17 cellular contexts compared by ENCODE assay signal in genomic region chr9:109629615-109630014, GRCh38.
DNase-seq lines count a peak whose midpoint lies in the region; ATAC-seq, FAIRE-seq and TF ChIP-seq lines count a peak whose summit lies in the region.
"Had no signal": no experiment of that assay in that cellular context is flagged by ENCODE, and none has a peak within 500 bp of the region (broad histone marks: within the 10 kb centered on the region; RNA-seq: fewer than 3 reads in every experiment).

No MANE protein-coding gene starts in this region.

- H3K4me1 ChIP-seq in HepG2 (ENCODE audit: insufficient read depth, low read length) (no peaks in the 10 kb centered on the region), right lobe of liver (no peaks in the 10 kb centered on the region), IMR-90 (ENCODE audit: control insufficient read depth, insufficient read depth, low read length) (no peaks in the 10 kb centered on the region), H1 (replicated peaks in 1 of 4; ENCODE audit: control insufficient read depth in 3 of 4, insufficient read depth in 4 of 4, low read length in 3 of 4) (no peaks in the 10 kb centered on the region)
- H3K4me1 ChIP-seq: A549, Caco-2 had no signal

- H3K9me3 ChIP-seq in HepG2 (ENCODE audit: low read length) (no peaks in the 10 kb centered on the region), right lobe of liver (no peaks in the 10 kb centered on the region), IMR-90 (ENCODE audit: control insufficient read depth, insufficient read depth, low read length) (no peaks in the 10 kb centered on the region), H1 (ENCODE audit: insufficient read depth in 2 of 2, low read depth in 1 of 2, low read length in 1 of 2) (no peaks in the 10 kb centered on the region)
- H3K9me3 ChIP-seq: A549, Caco-2 had no signal

- no peak for DNase-seq in HepG2 (ENCODE audit: low spot score)
- no peak for DNase-seq in right lobe of liver
- no peak for DNase-seq in IMR-90
- DNase-seq in NCI-H69 (lab: John Stamatoyannopoulos, UW), result peak; percentile 9
- DNase-seq in H1 (ENCODE audit: low read depth in 1 of 2, low spot score in 2 of 2), result no peak
- DNase-seq in hypothalamus (lab: John Stamatoyannopoulos, UW), result no peak
- no peak for DNase-seq in activated naive CD4-positive, alpha-beta T cell treated with anti-CD3 and anti-CD28 coated beads, Interleukin-2, amount 50 U/mL, for 72 hours (ENCODE audit: low spot score in 2 of 2)
- DNase-seq: AML-193; Caco-2; CD4-positive, alpha-beta T cell; GF-D8; H7 had no signal

- no peaks in the 10 kb centered on the region for H3K9me3 Mint-ChIP-seq in activated naive CD4-positive, alpha-beta T cell treated with anti-CD3 and anti-CD28 coated beads, Interleukin-2, amount 50 U/mL, for 72 hours

- H3K23ac ChIP-seq in IMR-90 (ENCODE audit: low read depth, low read length), result no peak overlapping the region
- H3K23ac ChIP-seq in H1 (ENCODE audit: insufficient read length), result no peak overlapping the region

- H3K4ac ChIP-seq in IMR-90 (ENCODE audit: low read depth, low read length) (no peak overlapping the region), H1 (replicated peaks; ENCODE audit: insufficient read length, low read depth, low read length) (no peak overlapping the region)

- H4K20me1 ChIP-seq in HepG2 (ENCODE audit: insufficient read depth, low read length) (no peaks in the 10 kb centered on the region), IMR-90 (ENCODE audit: insufficient read depth, low read length) (no peaks in the 10 kb centered on the region), H1 (replicated peaks in 1 of 2; ENCODE audit: control insufficient read depth in 1 of 2, insufficient read depth in 2 of 2, low read length in 2 of 2) (no peaks in the 10 kb centered on the region)

- in situ Hi-C loops in HepG2 (cut with HindIII; ENCODE audit: extremely low pct_ligation_motif_present, low pct_unique_long_range_greater_than_20kb) (no loop called here), IMR-90 (cut with MboI; ENCODE audit: low sequenced_read_pairs) (no loop called here)

- no peak overlapping the region for H2BK120ac ChIP-seq in IMR-90 (ENCODE audit: low read depth, low read length)
- no peak overlapping the region for H2BK120ac ChIP-seq in H1 (replicated peaks; ENCODE audit: low read depth, low read length)

- H3K9ac ChIP-seq in HepG2 (ENCODE audit: insufficient read depth, low read depth, low read length), result no peak overlapping the region
- no peak overlapping the region for H3K9ac ChIP-seq in IMR-90 (ENCODE audit: low read depth, low read length)
- no peak overlapping the region for H3K9ac ChIP-seq in H1 (replicated peaks in 1 of 4; ENCODE audit: extremely low read depth in 1 of 4, low read depth in 3 of 4, low read length in 3 of 4)

- intact Hi-C loops in HepG2 (cut with micrococcal nuclease; ENCODE audit: unreplicated experiment) (no loop called here), right lobe of liver (cut with DNase I) (no loop called here), IMR-90 (cut with micrococcal nuclease) (no loop called here)

- dilution Hi-C loops in IMR-90 (cut with HindIII; ENCODE audit: low sequenced_read_pairs, unreplicated experiment), result no loop called here

- 0% methylated on average over 1 of the region's 1 CpG for WGBS in HepG2 (ENCODE audit: low lambda C conversion rate)
- WGBS in right lobe of liver (ENCODE audit: insufficient coverage, low coverage, low lambda C conversion rate, missing lambda C conversion rate), result 58% methylated on average over 1 of the region's 1 CpG
- WGBS in IMR-90 (ENCODE audit: extremely low coverage in 2 of 2, insufficient read length in 1 of 2), 2 experiments, result 0% methylated on average over 1 of the region's 1 CpG; no CpG with 5 or more reads in 1 of the 2 experiments
- 90% methylated on average over 1 of the region's 1 CpG; no CpG with 5 or more reads in 1 of the 2 experiments for WGBS in H1 (ENCODE audit: extremely low coverage in 1 of 2, insufficient coverage in 1 of 2, insufficient read length in 1 of 2, insufficient replicate concordance in 2 of 2, low coverage in 1 of 2, low lambda C conversion rate in 2 of 2, missing lambda C conversion rate in 1 of 2), 2 experiments

- no peak overlapping the region for H3K27ac Mint-ChIP-seq in activated naive CD4-positive, alpha-beta T cell treated with anti-CD3 and anti-CD28 coated beads, Interleukin-2, amount 50 U/mL, for 72 hours
- H3K27ac Mint-ChIP-seq: CD4-positive, alpha-beta T cell; GM23338 had no signal

- H3K27ac ChIP-seq in HepG2 (ENCODE audit: extremely low read length, insufficient read depth, low read length) (no peak overlapping the region), right lobe of liver (no peak overlapping the region), IMR-90 (ENCODE audit: insufficient read depth, low read length) (no peak overlapping the region), H1 (ENCODE audit: low read depth, low read length) (no peak overlapping the region)
- H3K27ac ChIP-seq: A549, C4-2B had no signal

- no peaks in the 10 kb centered on the region for H3K9me1 ChIP-seq in IMR-90 (ENCODE audit: insufficient read depth, low read length)

- H4K8ac ChIP-seq in IMR-90 (ENCODE audit: low read depth in 2 of 2, low read length in 2 of 2) (no peak overlapping the region), H1 (ENCODE audit: extremely low read depth, insufficient read depth, low read length) (no peak overlapping the region)

- POLR2A ChIA-PET in HepG2 (lab: Yijun Ruan, JAX), result no interaction called here
- POLR2A ChIA-PET in IMR-90 (lab: Charles Lee; ENCODE audit: unreplicated experiment), result no interaction called here
- POLR2A ChIA-PET in H1 (lab: Charles Lee; ENCODE audit: partially characterized antibody), result no interaction called here

- H2BK20ac ChIP-seq in IMR-90 (ENCODE audit: low read depth, low read length) (no peak overlapping the region), H1 (ENCODE audit: low read length) (no peak overlapping the region)

- no peak for TF ChIP-seq POLR2A in HepG2 (IDR thresholded peaks at IDR 0.05; ENCODE audit: insufficient read depth in 1 of 2, low read depth in 2 of 2, low read length in 2 of 2)
- no peak for TF ChIP-seq POLR2A in right lobe of liver (IDR thresholded peaks at IDR 0.05)
- TF ChIP-seq POLR2A in IMR-90 (IDR thresholded peaks at IDR 0.05; ENCODE audit: low read depth, low read length), result no peak
- no peak for TF ChIP-seq POLR2A in H1 (IDR thresholded peaks at IDR 0.05; ENCODE audit: control extremely low read depth in 1 of 2, low read depth in 2 of 2, low read length in 2 of 2)

- H3K18ac ChIP-seq in IMR-90 (ENCODE audit: low read depth, low read length) (no peak overlapping the region), H1 (ENCODE audit: extremely low read depth, low read length) (no peak overlapping the region)

- no peak overlapping the region for H4K91ac ChIP-seq in IMR-90 (ENCODE audit: insufficient read depth, low read depth, low read length)
- no peak overlapping the region for H4K91ac ChIP-seq in H1 (replicated peaks; ENCODE audit: insufficient read length, low read length)

- H3K4me3 ChIP-seq in HepG2 (replicated peaks in 1 of 3; ENCODE audit: insufficient read depth in 1 of 3, low read depth in 2 of 3, low read length in 3 of 3), result no peak overlapping the region
- no peak overlapping the region for H3K4me3 ChIP-seq in right lobe of liver
- no peak overlapping the region for H3K4me3 ChIP-seq in IMR-90 (ENCODE audit: insufficient read depth, low read depth, low read length)
- no peak overlapping the region for H3K4me3 ChIP-seq in H1 (ENCODE audit: extremely low read depth in 1 of 4, insufficient read depth in 2 of 4, low read depth in 3 of 4, low read length in 4 of 4)
- H3K4me3 ChIP-seq: A549, GM23338 had no signal

- H2BK5ac ChIP-seq in IMR-90 (ENCODE audit: low read depth, low read length, poor library complexity, severe bottlenecking), result no peak overlapping the region
- no peak overlapping the region for H2BK5ac ChIP-seq in H1 (ENCODE audit: low read depth, low read length)

- H3K27me3 ChIP-seq in HepG2 (ENCODE audit: control insufficient read depth in 1 of 2, insufficient read depth in 2 of 2, low read length in 2 of 2), result no peaks in the 10 kb centered on the region
- H3K27me3 ChIP-seq in right lobe of liver, result no peaks in the 10 kb centered on the region
- peaks cover 27% of the 10 kb centered on the region for H3K27me3 ChIP-seq in IMR-90 (ENCODE audit: control insufficient read depth, insufficient read depth, low read length)
- no peaks in the 10 kb centered on the region for H3K27me3 ChIP-seq in H1 (replicated peaks in 1 of 4; ENCODE audit: control insufficient read depth in 3 of 4, extremely low read depth in 1 of 4, insufficient read depth in 3 of 4, low read length in 3 of 4)

- H4K5ac ChIP-seq in IMR-90 (ENCODE audit: low read depth, low read length), result no peak overlapping the region
- no peak overlapping the region for H4K5ac ChIP-seq in H1 (ENCODE audit: insufficient read length, low read depth, low read length)

- TF ChIP-seq RAD21 in HepG2 (CRISPR knock-in tag; IDR thresholded peaks at IDR 0.05) (no peak), IMR-90 (IDR thresholded peaks at IDR 0.05; ENCODE audit: low read length) (no peak), H1 (IDR thresholded peaks at IDR 0.05 in 1 of 2, conservative IDR thresholded peaks at IDR 0.05 in 1 of 2; ENCODE audit: low read depth in 2 of 2, low read length in 2 of 2) (no peak)

- H3K4me2 ChIP-seq in HepG2 (ENCODE audit: low read depth, low read length), result no peak overlapping the region
- no peak overlapping the region for H3K4me2 ChIP-seq in IMR-90 (ENCODE audit: low read depth, low read length)
- H3K4me2 ChIP-seq in H1 (ENCODE audit: insufficient read depth in 1 of 2, low read depth in 2 of 2, low read length in 2 of 2), result no peak overlapping the region
- H3K4me2 ChIP-seq: A549, GM23338 had no signal

- ATAC-seq in HepG2, result no peak
- no peak for ATAC-seq in right lobe of liver
- ATAC-seq in IMR-90 (ENCODE audit: low read depth), result no peak
- ATAC-seq in HG03521 (IDR thresholded peaks at IDR 0.05; ENCODE audit: unreplicated experiment), result no peak
- ATAC-seq in activated naive CD4-positive, alpha-beta T cell treated with anti-CD3 and anti-CD28 coated beads, Interleukin-2, amount 50 U/mL, for 72 hours, result no peak
- ATAC-seq: A549, GM23338 had no signal

- H2AK5ac ChIP-seq in IMR-90 (ENCODE audit: low read depth, low read length) (no peak overlapping the region), H1 (ENCODE audit: low read depth, low read length) (no peak overlapping the region)

- no peak overlapping the region for H2AFZ ChIP-seq in HepG2 (ENCODE audit: low read length)
- no peak overlapping the region for H2AFZ ChIP-seq in IMR-90 (replicated peaks; ENCODE audit: low read length, poor library complexity)
- no peak overlapping the region for H2AFZ ChIP-seq in H1 (ENCODE audit: low read length)
- H2AFZ ChIP-seq: GM23338 had no signal

- H3K36me3 ChIP-seq in HepG2 (replicated peaks in 1 of 2; ENCODE audit: control insufficient read depth in 1 of 2, insufficient read depth in 2 of 2, low read length in 2 of 2) (no peaks in the 10 kb centered on the region), right lobe of liver (no peaks in the 10 kb centered on the region), IMR-90 (ENCODE audit: control insufficient read depth, insufficient read depth, low read length) (no peaks in the 10 kb centered on the region), H1 (ENCODE audit: control insufficient read depth in 2 of 4, insufficient read depth in 4 of 4, low read length in 3 of 4) (no peaks in the 10 kb centered on the region)

- FAIRE-seq in HepG2 (lab: Jason Lieb, UNC), result no peak
- no peak for FAIRE-seq in H1 (lab: Jason Lieb, UNC)
- FAIRE-seq: A549, D721Med had no signal

- no peaks in the 10 kb centered on the region; the same call in 1 of the 2 replicates for H3K23me2 ChIP-seq in H1 (ENCODE audit: low read depth, low read length)

- no peak overlapping the region for H2BK12ac ChIP-seq in H1 (ENCODE audit: low read depth, low read length)

- H3K36me3 Mint-ChIP-seq in activated naive CD4-positive, alpha-beta T cell treated with anti-CD3 and anti-CD28 coated beads, Interleukin-2, amount 50 U/mL, for 72 hours, result no peaks in the 10 kb centered on the region

- no peak overlapping the region for H3K56ac ChIP-seq in IMR-90 (ENCODE audit: extremely low read depth, insufficient read depth, low read length)
- H3K56ac ChIP-seq in H1 (replicated peaks; ENCODE audit: insufficient read length, low read depth, low read length), result no peak overlapping the region

- H2BK15ac ChIP-seq in IMR-90 (ENCODE audit: low read depth, low read length), result no peak overlapping the region
- H2BK15ac ChIP-seq in H1 (ENCODE audit: low read length), result no peak overlapping the region

- H2AK9ac ChIP-seq in IMR-90 (replicated peaks; ENCODE audit: low read depth, low read length, poor library complexity), result no peak overlapping the region

- TF ChIP-seq EP300 in HepG2 (IDR thresholded peaks at IDR 0.05; ENCODE audit: low read depth in 2 of 2, low read length in 2 of 2) (no peak), HepG2 (CRISPR knock-in tag; IDR thresholded peaks at IDR 0.05; ENCODE audit: borderline replicate concordance) (no peak), H1 (IDR thresholded peaks at IDR 0.05; ENCODE audit: borderline replicate concordance in 1 of 2, low read depth in 2 of 2, low read length in 2 of 2) (no peak)

- H3K79me1 ChIP-seq in IMR-90 (ENCODE audit: low read depth in 1 of 2, low read length in 2 of 2), result no peaks in the 10 kb centered on the region
- H3K79me1 ChIP-seq in H1 (ENCODE audit: low read depth, low read length), result no peaks in the 10 kb centered on the region; the same call in 1 of the 2 replicates

- H3K14ac ChIP-seq in IMR-90 (replicated peaks; ENCODE audit: low read depth, low read length) (no peak overlapping the region), H1 (ENCODE audit: insufficient read length) (no peak overlapping the region)

- H3K79me2 ChIP-seq in HepG2 (ENCODE audit: insufficient read depth, low read length) (no peaks in the 10 kb centered on the region), H1 (ENCODE audit: control insufficient read depth in 1 of 2, insufficient read depth in 2 of 2, low read length in 2 of 2) (no peaks in the 10 kb centered on the region)

- TF ChIP-seq CTCF in HepG2 (CRISPR knock-in tag; IDR thresholded peaks at IDR 0.05) (no peak), right lobe of liver (IDR thresholded peaks at IDR 0.05) (no peak), IMR-90 (conservative IDR thresholded peaks at IDR 0.05; ENCODE audit: low read depth, low read length) (no peak), H1 (IDR thresholded peaks at IDR 0.05; ENCODE audit: control extremely low read depth in 1 of 3, insufficient read depth in 1 of 3, low read depth in 1 of 3, low read length in 3 of 3) (no peak)

- CTCF ChIA-PET in HepG2 (lab: Yijun Ruan, JAX; ENCODE audit: low intra/inter-chr PET ratio, low total read pairs), result no interaction called here
- CTCF ChIA-PET in IMR-90 (lab: Yijun Ruan, JAX), result no interaction called here
- CTCF ChIA-PET in H1 (lab: Charles Lee; ENCODE audit: partially characterized antibody), result interaction anchor here (1.0 to 2.0 kb wide), 5 partner anchors 10 to 252 kb away, joined by 3 to 9 read pairs (median 7); no protein-coding TSS in a partner anchor

- BruUV-seq in HepG2 (replicated peaks; lab: Mats Ljungman, UMichigan), result no TSS peak
- no TSS peak for BruUV-seq in IMR-90 (replicated peaks; lab: Mats Ljungman, UMichigan)

Comparison
In these comparisons a context has a peak if more than half of its experiments do, and no peak if none do; other contexts are left out.
1. Of the 41 proteins assayed by ChIP-seq in both HepG2 and H1: peak only in HepG2: none; only in H1: none; in both: CEBPB; in neither: 40.